In genomic region chr2:74464406-74464805, GRCh38 we compare ENCODE assay signal across 8 cellular contexts. TPM values are rescaled to one million over a fixed set of nuclear protein-coding genes. Genes with fewer than 3 reads are reported as not detected.
DNase-seq lines count a peak whose midpoint lies in the region; ATAC-seq and TF ChIP-seq lines count a peak whose summit lies in the region.

No MANE protein-coding gene starts in this region.

- CTCF ChIA-PET in Calu3 (lab: Charles Lee) = no interaction called here

- 0 out of 2 replicates have a peak, but pooled peaks cover 3% of the 10 kb centered on the region for H3F3A ChIP-seq in MM.1S (ENCODE audit: insufficient read depth, low read length)
- H3F3A ChIP-seq in neural cell (ENCODE audit: insufficient read depth, low read length, poor library complexity, severe bottlenecking) = no peaks in the 10 kb centered on the region

- peak overlapping the region; percentile 90 for H3K4me3 ChIP-seq in MM.1S (ENCODE audit: low read length)
- H3K4me3 ChIP-seq in endocrine pancreas (ENCODE audit: control insufficient read depth, insufficient read depth, low read length) = peak overlapping the region; percentile 35
- peak overlapping the region; percentile 95 for H3K4me3 ChIP-seq in neural cell (ENCODE audit: low read length)

- peaks cover 65% of the 10 kb centered on the region for H3K36me3 Mint-ChIP-seq in Calu3 (ENCODE audit: insufficient read depth, unreplicated experiment)

- peak overlapping the region; percentile 100 for H3K4me2 ChIP-seq in MM.1S (ENCODE audit: low read depth, low read length)
- peak overlapping the region; percentile 91 for H3K4me2 ChIP-seq in neural cell (ENCODE audit: low read length)

- peaks cover 11% of the 10 kb centered on the region for H3K4me1 Mint-ChIP-seq in Calu3 (ENCODE audit: low read depth, unreplicated experiment)

- H4K20me1 ChIP-seq in MM.1S (ENCODE audit: insufficient read depth, low read length) = no peaks in the 10 kb centered on the region
- no peaks in the 10 kb centered on the region for H4K20me1 ChIP-seq in neural cell (ENCODE audit: insufficient read depth)

- H3K27ac Mint-ChIP-seq in Calu3 (ENCODE audit: unreplicated experiment) = peak overlapping the region; percentile 93

- no peaks in the 10 kb centered on the region for H3K9me3 Mint-ChIP-seq in Calu3 (ENCODE audit: low read depth, unreplicated experiment)

- H3K27me3 Mint-ChIP-seq in Calu3 (ENCODE audit: unreplicated experiment) = no peaks in the 10 kb centered on the region

- H3K27ac ChIP-seq in MM.1S (ENCODE audit: low read length) (peak overlapping the region; percentile 36; the same call in 1 of the 2 replicates), neural cell (ENCODE audit: low read length) (peak overlapping the region; percentile 66)

- peaks cover 4% of the 10 kb centered on the region; the same call in 1 of the 2 replicates for H3K4me1 ChIP-seq in MM.1S (ENCODE audit: low read length)
- H3K4me1 ChIP-seq in endocrine pancreas (ENCODE audit: control insufficient read depth, insufficient read depth, low read length) = no peaks in the 10 kb centered on the region

- no peaks in the 10 kb centered on the region for H3K36me3 ChIP-seq in MM.1S (replicated peaks; ENCODE audit: insufficient read depth, low read length)
- no peaks in the 10 kb centered on the region for H3K36me3 ChIP-seq in endocrine pancreas (ENCODE audit: control insufficient read depth, insufficient read depth, low read length)
- H3K36me3 ChIP-seq in neural cell (ENCODE audit: insufficient read depth, low read length) = no peaks in the 10 kb centered on the region

- DNase-seq in Calu3 (no peak), MM.1S (no peak), iPS-NIHi7 (ENCODE audit: extremely low spot score) (no peak), NCI-H2107 (lab: John Stamatoyannopoulos, UW) (no peak), AG08396 (ENCODE audit: low spot score) (no peak)

- intact Hi-C loops in Calu3 (cut with micrococcal nuclease; ENCODE audit: unreplicated experiment) = no loop called here

- H3K9me2 ChIP-seq in MM.1S (replicated peaks; ENCODE audit: insufficient read depth, low read length) (no peaks in the 10 kb centered on the region), neural cell (ENCODE audit: insufficient read depth, low read length) (no peaks in the 10 kb centered on the region)

- peak overlapping the region; percentile 94 for H3K4me3 Mint-ChIP-seq in Calu3 (ENCODE audit: low read depth, unreplicated experiment)

- H2AFZ ChIP-seq in MM.1S (ENCODE audit: low read length) (peak overlapping the region; percentile 80), neural cell (ENCODE audit: low read depth, low read length) (no peak overlapping the region)

- H3K79me2 ChIP-seq in MM.1S (ENCODE audit: low read length) (peaks cover 20% of the 10 kb centered on the region), neural cell (replicated peaks; ENCODE audit: insufficient read depth, low read length) (peaks cover 9% of the 10 kb centered on the region)

- no peak for ATAC-seq in HG03520 (IDR thresholded peaks at IDR 0.05; ENCODE audit: unreplicated experiment)

- TF ChIP-seq EP300 in neural cell (conservative IDR thresholded peaks at IDR 0.05; ENCODE audit: poor library complexity, severe bottlenecking) = no peak

- no peak for TF ChIP-seq RAD21 in neural cell (conservative IDR thresholded peaks at IDR 0.05)

- H3K9me3 ChIP-seq in MM.1S (replicated peaks; ENCODE audit: insufficient read depth, low read length) (no peaks in the 10 kb centered on the region), endocrine pancreas (ENCODE audit: control insufficient read depth, low read length) (no peaks in the 10 kb centered on the region), neural cell (ENCODE audit: low read length) (no peaks in the 10 kb centered on the region)

- no peaks in the 10 kb centered on the region for H3K27me3 ChIP-seq in MM.1S (replicated peaks; ENCODE audit: insufficient read depth, low read length)
- no peaks in the 10 kb centered on the region for H3K27me3 ChIP-seq in endocrine pancreas (ENCODE audit: control insufficient read depth, insufficient read depth, low read length)
- no peaks in the 10 kb centered on the region for H3K27me3 ChIP-seq in neural cell (ENCODE audit: insufficient read depth, low read depth, low read length)

- H3K9ac ChIP-seq in MM.1S (ENCODE audit: low read length) (peak overlapping the region; percentile 83), endocrine pancreas (ENCODE audit: control insufficient read depth, insufficient read depth, low read length) (peak overlapping the region; percentile 62), neural cell (ENCODE audit: low read length) (peak overlapping the region; percentile 82)

- TF ChIP-seq CTCF in Calu3 (IDR thresholded peaks at IDR 0.05; ENCODE audit: unreplicated experiment) (no peak), MM.1S (IDR thresholded peaks at IDR 0.05; ENCODE audit: low read length) (no peak), neural cell (IDR thresholded peaks at IDR 0.05; ENCODE audit: poor library complexity, severe bottlenecking) (no peak)

- BruUV-seq in Calu3 (replicated peaks; lab: Mats Ljungman, UMichigan) = no TSS peak

TF ChIP-seq in neural cell, 6 proteins besides CTCF, POLR2A, EP300 and RAD21:
- TF ChIP-seq POLR2AphosphoS5 (IDR thresholded peaks at IDR 0.05) (no peak), MXI1 (conservative IDR thresholded peaks at IDR 0.05; ENCODE audit: poor library complexity, severe bottlenecking) (no peak), SMC3 (conservative IDR thresholded peaks at IDR 0.05; ENCODE audit: poor library complexity) (no peak), EZH2 (IDR thresholded peaks at IDR 0.05; ENCODE audit: borderline replicate concordance, insufficient read depth, low read length, poor library complexity, severe bottlenecking) (no peak), REST (IDR thresholded peaks at IDR 0.05; ENCODE audit: borderline replicate concordance) (no peak), TAF1 (IDR thresholded peaks at IDR 0.05; ENCODE audit: low read depth) (no peak)

RNA-seq across cellular contexts. Expression of gene MOGS, which starts 0.8 kb away (rescaled TPM):
- total RNA-seq in Calu3 (2022) = 64.8 and 66.3 TPM in 2 replicates
- polyA plus RNA-seq in neural cell = 39.6 and 51.2 TPM in 2 replicates
- polyA minus RNA-seq in neural cell = 32.9 TPM in 2 replicates

RNA-seq across cellular contexts. Expression of gene WBP1, which starts 6.2 kb away (rescaled TPM):
- 61.6 and 63.7 TPM in 2 replicates for total RNA-seq in Calu3 (2022)
- 220 and 230 TPM in 2 replicates for polyA plus RNA-seq in neural cell
- 70.5 and 73.5 TPM in 2 replicates for polyA minus RNA-seq in neural cell

RNA-seq across cellular contexts. Expression of gene MRPL53, which starts 8.1 kb away (rescaled TPM):
- total RNA-seq in Calu3 (2022) = 83.7 and 88.9 TPM in 2 replicates
- polyA plus RNA-seq in neural cell = 28.0 and 28.6 TPM in 2 replicates
- 12.2 and 12.7 TPM in 2 replicates for polyA minus RNA-seq in neural cell

RNA-seq across cellular contexts. Expression of gene INO80B, which starts 9.5 kb away (rescaled TPM):
- total RNA-seq in Calu3 (2022) = 41.7 and 42.1 TPM in 2 replicates
- 35.2 and 53.2 TPM in 2 replicates for polyA plus RNA-seq in neural cell
- polyA minus RNA-seq in neural cell = 17.5 and 19.0 TPM in 2 replicates

RNA-seq across cellular contexts. Expression of gene CCDC142, which starts 18.4 kb away (rescaled TPM):
- 29.9 and 30.4 TPM in 2 replicates for total RNA-seq in Calu3 (2022)
- polyA plus RNA-seq in neural cell = 21.6 and 48.0 TPM in 2 replicates
- 35.5 and 53.1 TPM in 2 replicates for polyA minus RNA-seq in neural cell

Comparison
In these comparisons a context has a peak if more than half of its experiments do, and no peak if none do; other contexts are left out.
1. H3K4me3 ChIP-seq: peak in every context shown above with its lines; median percentile 95 in neural cell; 90 in MM.1S; 35 in endocrine pancreas.